In genomic region chr10:101040851-101041250, GRCh38 we compare ENCODE assay signal across 4 cellular contexts. TPM values are rescaled to one million over a fixed set of nuclear protein-coding genes. Genes with fewer than 3 reads are reported as not detected.
"Had no signal": no experiment of that assay in that cellular context is flagged by ENCODE, and none has a peak within 500 bp of the region (broad histone marks: within the 10 kb centered on the region; RNA-seq: fewer than 3 reads in every experiment).

No MANE protein-coding gene starts in this region.

- H3K4me3 ChIP-seq: colonic mucosa, suprapubic skin had no signal

- H3K4me3 Mint-ChIP-seq: activated naive CD8-positive, alpha-beta T cell treated with anti-CD3 and anti-CD28 coated beads, Interleukin-2, amount 10 ng/mL, durations not matched to agents 7 days and 5 days had no signal

- H3K9me3 ChIP-seq: colonic mucosa, suprapubic skin had no signal

- H3K27ac ChIP-seq: colonic mucosa, foreskin keratinocyte, suprapubic skin had no signal

- H3K9me3 Mint-ChIP-seq: activated naive CD8-positive, alpha-beta T cell treated with anti-CD3 and anti-CD28 coated beads, Interleukin-2, amount 10 ng/mL, durations not matched to agents 7 days and 5 days had no signal

- H3K4me1 ChIP-seq: colonic mucosa had no signal

- H3K27ac Mint-ChIP-seq: activated naive CD8-positive, alpha-beta T cell treated with anti-CD3 and anti-CD28 coated beads, Interleukin-2, amount 10 ng/mL, durations not matched to agents 7 days and 5 days had no signal

- H3K27me3 ChIP-seq: colonic mucosa, foreskin keratinocyte, suprapubic skin had no signal

RNA-seq across cellular contexts. Expression of gene KAZALD1, which starts 20.9 kb away (rescaled TPM):
- total RNA-seq: activated naive CD8-positive, alpha-beta T cell treated with anti-CD3 and anti-CD28 coated beads, Interleukin-2, amount 10 ng/mL, durations not matched to agents 7 days and 5 days had no signal
